In the genomic region with DNA sequence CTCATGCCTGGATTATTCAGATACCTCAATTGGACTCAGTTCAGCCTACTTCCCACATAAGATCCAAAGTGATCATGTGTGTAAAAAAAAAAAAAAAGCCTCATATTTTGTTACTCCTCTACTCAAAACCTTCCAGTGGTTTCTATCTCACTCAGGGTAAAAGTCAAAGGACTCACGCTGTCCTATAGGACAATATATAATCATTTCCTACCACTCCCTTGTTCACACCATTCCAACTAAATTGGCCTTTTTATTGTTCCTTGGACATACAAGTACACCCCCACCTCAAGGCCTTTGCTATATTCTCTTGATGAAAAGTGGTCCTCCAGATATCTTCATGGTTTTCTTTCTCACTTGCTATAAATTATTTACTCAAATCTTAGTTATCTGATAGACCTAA, we compare ENCODE assay signal across 2 cellular contexts.
TF ChIP-seq lines count a peak whose summit lies in the region.

No MANE protein-coding gene starts in this region.

TF ChIP-seq in HCT116, 20 proteins besides CTCF, POLR2A, EP300 and RAD21 (continued from another document):
- TF ChIP-seq, protein P1, sequence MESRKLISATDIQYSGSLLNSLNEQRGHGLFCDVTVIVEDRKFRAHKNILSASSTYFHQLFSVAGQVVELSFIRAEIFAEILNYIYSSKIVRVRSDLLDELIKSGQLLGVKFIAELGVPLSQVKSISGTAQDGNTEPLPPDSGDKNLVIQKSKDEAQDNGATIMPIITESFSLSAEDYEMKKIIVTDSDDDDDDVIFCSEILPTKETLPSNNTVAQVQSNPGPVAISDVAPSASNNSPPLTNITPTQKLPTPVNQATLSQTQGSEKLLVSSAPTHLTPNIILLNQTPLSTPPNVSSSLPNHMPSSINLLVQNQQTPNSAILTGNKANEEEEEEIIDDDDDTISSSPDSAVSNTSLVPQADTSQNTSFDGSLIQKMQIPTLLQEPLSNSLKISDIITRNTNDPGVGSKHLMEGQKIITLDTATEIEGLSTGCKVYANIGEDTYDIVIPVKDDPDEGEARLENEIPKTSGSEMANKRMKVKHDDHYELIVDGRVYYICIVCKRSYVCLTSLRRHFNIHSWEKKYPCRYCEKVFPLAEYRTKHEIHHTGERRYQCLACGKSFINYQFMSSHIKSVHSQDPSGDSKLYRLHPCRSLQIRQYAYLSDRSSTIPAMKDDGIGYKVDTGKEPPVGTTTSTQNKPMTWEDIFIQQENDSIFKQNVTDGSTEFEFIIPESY (IDR thresholded peaks at IDR 0.05; ENCODE audit: extremely low read depth, insufficient replicate concordance, low read length): no peak
- TF ChIP-seq, protein P2, sequence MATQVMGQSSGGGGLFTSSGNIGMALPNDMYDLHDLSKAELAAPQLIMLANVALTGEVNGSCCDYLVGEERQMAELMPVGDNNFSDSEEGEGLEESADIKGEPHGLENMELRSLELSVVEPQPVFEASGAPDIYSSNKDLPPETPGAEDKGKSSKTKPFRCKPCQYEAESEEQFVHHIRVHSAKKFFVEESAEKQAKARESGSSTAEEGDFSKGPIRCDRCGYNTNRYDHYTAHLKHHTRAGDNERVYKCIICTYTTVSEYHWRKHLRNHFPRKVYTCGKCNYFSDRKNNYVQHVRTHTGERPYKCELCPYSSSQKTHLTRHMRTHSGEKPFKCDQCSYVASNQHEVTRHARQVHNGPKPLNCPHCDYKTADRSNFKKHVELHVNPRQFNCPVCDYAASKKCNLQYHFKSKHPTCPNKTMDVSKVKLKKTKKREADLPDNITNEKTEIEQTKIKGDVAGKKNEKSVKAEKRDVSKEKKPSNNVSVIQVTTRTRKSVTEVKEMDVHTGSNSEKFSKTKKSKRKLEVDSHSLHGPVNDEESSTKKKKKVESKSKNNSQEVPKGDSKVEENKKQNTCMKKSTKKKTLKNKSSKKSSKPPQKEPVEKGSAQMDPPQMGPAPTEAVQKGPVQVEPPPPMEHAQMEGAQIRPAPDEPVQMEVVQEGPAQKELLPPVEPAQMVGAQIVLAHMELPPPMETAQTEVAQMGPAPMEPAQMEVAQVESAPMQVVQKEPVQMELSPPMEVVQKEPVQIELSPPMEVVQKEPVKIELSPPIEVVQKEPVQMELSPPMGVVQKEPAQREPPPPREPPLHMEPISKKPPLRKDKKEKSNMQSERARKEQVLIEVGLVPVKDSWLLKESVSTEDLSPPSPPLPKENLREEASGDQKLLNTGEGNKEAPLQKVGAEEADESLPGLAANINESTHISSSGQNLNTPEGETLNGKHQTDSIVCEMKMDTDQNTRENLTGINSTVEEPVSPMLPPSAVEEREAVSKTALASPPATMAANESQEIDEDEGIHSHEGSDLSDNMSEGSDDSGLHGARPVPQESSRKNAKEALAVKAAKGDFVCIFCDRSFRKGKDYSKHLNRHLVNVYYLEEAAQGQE (IDR thresholded peaks at IDR 0.05; ENCODE audit: low read depth): no peak
- TF ChIP-seq ZNF274 (IDR thresholded peaks at IDR 0.05; ENCODE audit: low read depth, low read length) (no peak), EGR1 (IDR thresholded peaks at IDR 0.05; ENCODE audit: low read depth) (no peak), SIN3A (IDR thresholded peaks at IDR 0.05; ENCODE audit: low read depth) (no peak), TCF7L2 (IDR thresholded peaks at IDR 0.05; ENCODE audit: borderline replicate concordance, extremely low read depth, insufficient read depth, insufficient read length) (no peak), CEBPB (IDR thresholded peaks at IDR 0.05; ENCODE audit: low read depth) (no peak), ZFX (IDR thresholded peaks at IDR 0.05) (no peak)

TF ChIP-seq in GM12878, 131 proteins besides CTCF, POLR2A, EP300 and RAD21 (continued from another document):
- TF ChIP-seq, protein P3, sequence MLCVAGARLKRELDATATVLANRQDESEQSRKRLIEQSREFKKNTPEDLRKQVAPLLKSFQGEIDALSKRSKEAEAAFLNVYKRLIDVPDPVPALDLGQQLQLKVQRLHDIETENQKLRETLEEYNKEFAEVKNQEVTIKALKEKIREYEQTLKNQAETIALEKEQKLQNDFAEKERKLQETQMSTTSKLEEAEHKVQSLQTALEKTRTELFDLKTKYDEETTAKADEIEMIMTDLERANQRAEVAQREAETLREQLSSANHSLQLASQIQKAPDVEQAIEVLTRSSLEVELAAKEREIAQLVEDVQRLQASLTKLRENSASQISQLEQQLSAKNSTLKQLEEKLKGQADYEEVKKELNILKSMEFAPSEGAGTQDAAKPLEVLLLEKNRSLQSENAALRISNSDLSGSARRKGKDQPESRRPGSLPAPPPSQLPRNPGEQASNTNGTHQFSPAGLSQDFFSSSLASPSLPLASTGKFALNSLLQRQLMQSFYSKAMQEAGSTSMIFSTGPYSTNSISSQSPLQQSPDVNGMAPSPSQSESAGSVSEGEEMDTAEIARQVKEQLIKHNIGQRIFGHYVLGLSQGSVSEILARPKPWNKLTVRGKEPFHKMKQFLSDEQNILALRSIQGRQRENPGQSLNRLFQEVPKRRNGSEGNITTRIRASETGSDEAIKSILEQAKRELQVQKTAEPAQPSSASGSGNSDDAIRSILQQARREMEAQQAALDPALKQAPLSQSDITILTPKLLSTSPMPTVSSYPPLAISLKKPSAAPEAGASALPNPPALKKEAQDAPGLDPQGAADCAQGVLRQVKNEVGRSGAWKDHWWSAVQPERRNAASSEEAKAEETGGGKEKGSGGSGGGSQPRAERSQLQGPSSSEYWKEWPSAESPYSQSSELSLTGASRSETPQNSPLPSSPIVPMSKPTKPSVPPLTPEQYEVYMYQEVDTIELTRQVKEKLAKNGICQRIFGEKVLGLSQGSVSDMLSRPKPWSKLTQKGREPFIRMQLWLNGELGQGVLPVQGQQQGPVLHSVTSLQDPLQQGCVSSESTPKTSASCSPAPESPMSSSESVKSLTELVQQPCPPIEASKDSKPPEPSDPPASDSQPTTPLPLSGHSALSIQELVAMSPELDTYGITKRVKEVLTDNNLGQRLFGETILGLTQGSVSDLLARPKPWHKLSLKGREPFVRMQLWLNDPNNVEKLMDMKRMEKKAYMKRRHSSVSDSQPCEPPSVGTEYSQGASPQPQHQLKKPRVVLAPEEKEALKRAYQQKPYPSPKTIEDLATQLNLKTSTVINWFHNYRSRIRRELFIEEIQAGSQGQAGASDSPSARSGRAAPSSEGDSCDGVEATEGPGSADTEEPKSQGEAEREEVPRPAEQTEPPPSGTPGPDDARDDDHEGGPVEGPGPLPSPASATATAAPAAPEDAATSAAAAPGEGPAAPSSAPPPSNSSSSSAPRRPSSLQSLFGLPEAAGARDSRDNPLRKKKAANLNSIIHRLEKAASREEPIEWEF (IDR thresholded peaks at IDR 0.05; ENCODE audit: insufficient replicate concordance, low read depth, low read length): no peak
- no peak for TF ChIP-seq ZNF622 (IDR thresholded peaks at IDR 0.05)
